Comparison of ENCODE assay signal across 8 cellular contexts in the genomic region with DNA sequence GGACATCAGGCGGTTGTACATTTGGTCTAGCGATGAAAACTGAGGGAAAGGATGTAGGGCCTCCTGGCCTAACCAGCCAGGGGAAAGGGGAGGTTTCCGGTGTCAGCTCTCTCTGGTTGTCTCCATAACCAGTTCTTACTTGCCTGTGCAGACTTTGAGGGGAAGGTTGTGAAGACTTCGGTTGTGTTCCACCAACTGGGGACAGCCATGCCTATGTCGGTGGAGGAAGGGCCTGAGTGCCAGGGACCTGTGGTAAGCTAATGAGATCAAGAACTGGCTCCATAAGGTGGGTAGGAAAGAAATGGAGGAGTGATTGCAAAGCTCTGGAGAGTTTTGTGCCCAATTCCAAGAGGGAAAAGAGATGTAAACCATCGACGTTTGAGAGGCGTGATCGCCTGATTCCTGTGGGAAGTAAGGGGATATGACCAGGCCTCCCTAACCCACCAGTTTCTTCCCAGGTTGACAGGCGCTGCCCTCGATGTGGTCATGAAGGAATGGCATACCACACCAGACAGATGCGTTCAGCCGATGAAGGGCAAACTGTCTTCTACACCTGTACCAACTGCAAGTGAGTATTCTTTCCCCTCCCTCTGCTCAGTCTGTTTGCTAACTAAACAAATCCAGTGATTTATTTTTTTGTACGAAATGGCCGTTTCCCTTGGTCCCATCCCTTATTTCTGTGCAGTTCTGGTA. TPM values are rescaled to one million over a fixed set of nuclear protein-coding genes. Genes with fewer than 3 reads are reported as not detected.
DNase-seq lines count a peak whose midpoint lies in the region; ATAC-seq and TF ChIP-seq lines count a peak whose summit lies in the region.

No MANE protein-coding gene starts in this region.

- peaks cover 22% of the 10 kb centered on the region; the same call in 1 of the 2 replicates for H3K79me2 ChIP-seq in KMS-11 (ENCODE audit: insufficient read depth, low read depth)

- H2AFZ ChIP-seq in KMS-11 (ENCODE audit: low read depth) = peak overlapping the region; percentile 93

- no peaks in the 10 kb centered on the region for H3K27me3 ChIP-seq in KMS-11 (ENCODE audit: insufficient read depth, low read depth)
- no peaks in the 10 kb centered on the region for H3K27me3 ChIP-seq in foreskin keratinocyte

- peak overlapping the region; percentile 73 for H3K4me2 ChIP-seq in KMS-11

- peaks cover 49% of the 10 kb centered on the region for H3K4me1 Mint-ChIP-seq in activated CD8-positive, alpha-beta T cell treated with anti-CD3 and anti-CD28 coated beads, Interleukin-2, amount 10 ng/mL, durations not matched to agents 7 days and 5 days (ENCODE audit: low read depth)

- H3K4me1 ChIP-seq in KMS-11 (ENCODE audit: low read depth, poor library complexity, severe bottlenecking) (peaks cover 24% of the 10 kb centered on the region), foreskin keratinocyte (peaks cover 8% of the 10 kb centered on the region)

- CTCF ChIA-PET in activated CD8-positive, alpha-beta T cell treated with anti-CD3 and anti-CD28 coated beads, Interleukin-2, amount 10 ng/mL, durations not matched to agents 7 days and 5 days (lab: Charles Lee) = interaction anchor here (1.1 to 4.7 kb wide), 7 partner anchors 42 to 414 kb away, joined by 3 to 19 read pairs (median 5); no protein-coding TSS in a partner anchor

- H3K9ac ChIP-seq in KMS-11 = peak overlapping the region; percentile 86

- H3K27ac ChIP-seq in KMS-11 (peak overlapping the region; percentile 56), foreskin keratinocyte (peak overlapping the region; percentile 40)

- no peaks in the 10 kb centered on the region for H3K9me3 Mint-ChIP-seq in activated CD8-positive, alpha-beta T cell treated with anti-CD3 and anti-CD28 coated beads, Interleukin-2, amount 10 ng/mL, durations not matched to agents 7 days and 5 days (ENCODE audit: insufficient read depth)

- no peak overlapping the region for H3K4me3 ChIP-seq in KMS-11 (IDR thresholded peaks at IDR 0.05; ENCODE audit: insufficient read depth, low read depth, low read length)

- H3K4me3 Mint-ChIP-seq in activated CD8-positive, alpha-beta T cell treated with anti-CD3 and anti-CD28 coated beads, Interleukin-2, amount 10 ng/mL, durations not matched to agents 7 days and 5 days = peak overlapping the region; percentile 98

- TF ChIP-seq CTCF in KMS-11 (conservative IDR thresholded peaks at IDR 0.05; ENCODE audit: low read depth, low read length) (no peak), foreskin keratinocyte (conservative IDR thresholded peaks at IDR 0.05) (no peak), omental fat pad (IDR thresholded peaks at IDR 0.05) (no peak)

- POLR2A ChIA-PET in activated CD8-positive, alpha-beta T cell treated with anti-CD3 and anti-CD28 coated beads, Interleukin-2, amount 10 ng/mL, durations not matched to agents 7 days and 5 days (lab: Charles Lee) = interaction anchor here (0.9 to 2.2 kb wide), 13 partner anchors 8 to 151 kb away, joined by 3 to 16 read pairs (median 6); a partner anchor contains a TSS

- no peaks in the 10 kb centered on the region for H3K27me3 Mint-ChIP-seq in activated CD8-positive, alpha-beta T cell treated with anti-CD3 and anti-CD28 coated beads, Interleukin-2, amount 10 ng/mL, durations not matched to agents 7 days and 5 days (ENCODE audit: low read depth)

- ATAC-seq in GM19397 (IDR thresholded peaks at IDR 0.05; ENCODE audit: unreplicated experiment) (peak; percentile 13), foreskin keratinocyte (peak; percentile 39), omental fat pad (ENCODE audit: low FRiP score) (peak; percentile 30), HG02759 (IDR thresholded peaks at IDR 0.05; ENCODE audit: unreplicated experiment) (no peak), GM19467 (IDR thresholded peaks at IDR 0.05; ENCODE audit: unreplicated experiment) (no peak)
- ATAC-seq in activated CD8-positive, alpha-beta T cell treated with anti-CD3 and anti-CD28 coated beads, Interleukin-2, amount 10 ng/mL, durations not matched to agents 7 days and 5 days = peak; percentile 58

- no peaks in the 10 kb centered on the region for H3K36me3 ChIP-seq in KMS-11 (ENCODE audit: insufficient read depth)

- peak overlapping the region; percentile 99 for H3K27ac Mint-ChIP-seq in activated CD8-positive, alpha-beta T cell treated with anti-CD3 and anti-CD28 coated beads, Interleukin-2, amount 10 ng/mL, durations not matched to agents 7 days and 5 days

- H4K20me1 ChIP-seq in KMS-11 (ENCODE audit: insufficient read depth) = no peaks in the 10 kb centered on the region

- peaks cover 54% of the 10 kb centered on the region for H3K36me3 Mint-ChIP-seq in activated CD8-positive, alpha-beta T cell treated with anti-CD3 and anti-CD28 coated beads, Interleukin-2, amount 10 ng/mL, durations not matched to agents 7 days and 5 days (ENCODE audit: low read depth)

- DNase-seq in COLO668 (lab: John Stamatoyannopoulos, UW; ENCODE audit: unreplicated experiment) (peak; percentile 31), foreskin keratinocyte (peak in 1 of 2 donors; percentile 48), omental fat pad (ENCODE audit: low spot score) (no peak)
- DNase-seq in activated CD8-positive, alpha-beta T cell treated with anti-CD3 and anti-CD28 coated beads, Interleukin-2, amount 10 ng/mL, durations not matched to agents 7 days and 5 days = peak; percentile 73

RNA-seq across cellular contexts. Expression of a gene that starts 0.8 kb away (rescaled TPM):
- total RNA-seq in activated CD8-positive, alpha-beta T cell treated with anti-CD3 and anti-CD28 coated beads, Interleukin-2, amount 10 ng/mL, durations not matched to agents 7 days and 5 days = 10 to 100 TPM; 52.3 to 60.4 TPM
- total RNA-seq in foreskin keratinocyte (46.7 and 48.0 TPM in 2 replicates), omental fat pad (10 to 100 TPM; 22.5 to 39.2 (median 24.9) TPM)
- polyA plus RNA-seq in foreskin keratinocyte = 57.0 and 59.1 TPM in 2 replicates

RNA-seq across cellular contexts. Expression of a gene that starts 5.1 kb away (rescaled TPM):
- total RNA-seq in activated CD8-positive, alpha-beta T cell treated with anti-CD3 and anti-CD28 coated beads, Interleukin-2, amount 10 ng/mL, durations not matched to agents 7 days and 5 days = 10 to 100 TPM; 48.1 to 50.3 TPM
- total RNA-seq in foreskin keratinocyte (48.0 and 54.8 TPM in 2 replicates), omental fat pad (10 to 100 TPM; 27.9 to 38.4 (median 30.7) TPM)
- polyA plus RNA-seq in foreskin keratinocyte = 63.6 and 64.1 TPM in 2 replicates

RNA-seq across cellular contexts. Expression of a gene that starts 13.7 kb away (rescaled TPM):
- not detected for total RNA-seq in activated CD8-positive, alpha-beta T cell treated with anti-CD3 and anti-CD28 coated beads, Interleukin-2, amount 10 ng/mL, durations not matched to agents 7 days and 5 days
- total RNA-seq in foreskin keratinocyte (3.2 and 3.6 TPM in 2 replicates), omental fat pad (1 to 10 TPM in 1 of 4 donors, under 1 TPM in 3; 0.36 to 1.7 (median 0.71) TPM)
- 4.6 and 5.3 TPM in 2 replicates for polyA plus RNA-seq in foreskin keratinocyte

RNA-seq across cellular contexts. Expression of a gene that starts 51.0 kb away (rescaled TPM):
- not detected for total RNA-seq in activated CD8-positive, alpha-beta T cell treated with anti-CD3 and anti-CD28 coated beads, Interleukin-2, amount 10 ng/mL, durations not matched to agents 7 days and 5 days
- total RNA-seq in foreskin keratinocyte (0.04 TPM in 1 of 2 replicates, not detected in the other), omental fat pad (not detected)
- polyA plus RNA-seq in foreskin keratinocyte = 0.12 TPM in 2 replicates

Comparison
In these comparisons a context has a peak if more than half of its experiments do, and no peak if none do; other contexts are left out.
1. ATAC-seq: peak in GM19397 (single experiment), activated CD8-positive, alpha-beta T cell treated with anti-CD3 and anti-CD28 coated beads, Interleukin-2, amount 10 ng/mL, durations not matched to agents 7 days and 5 days (single experiment), foreskin keratinocyte (single experiment) and omental fat pad (single experiment); none in HG02759 (single experiment) and GM19467 (single experiment).